Comparison of ENCODE assay signal across 8 cellular contexts in the genomic region with DNA sequence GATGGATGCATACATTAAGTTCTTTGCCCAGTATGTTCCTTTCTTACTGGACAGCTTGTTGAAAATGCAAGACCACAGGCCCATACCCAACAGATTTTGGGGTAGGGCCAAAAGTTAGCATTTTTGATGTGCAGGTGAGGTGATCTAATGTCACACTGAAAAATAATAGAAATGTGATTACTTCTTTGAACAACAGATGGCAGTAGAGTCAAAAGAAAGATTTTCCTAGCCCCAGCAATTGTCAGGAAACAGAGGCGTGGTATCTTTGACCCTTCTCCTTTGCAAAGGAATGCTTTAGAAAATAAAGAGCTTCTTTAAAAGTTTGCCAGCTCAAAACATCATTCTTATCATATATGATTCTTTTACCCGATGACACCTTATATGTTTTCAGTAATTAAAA.
DNase-seq lines count a peak whose midpoint lies in the region; ATAC-seq and TF ChIP-seq lines count a peak whose summit lies in the region.

No MANE protein-coding gene starts in this region.

- WGBS in heart right ventricle, 2 donors, result 9% methylated on average over 2 of the region's 2 CpGs
- 11 to 25% (median 13%) methylated on average over 2 of the region's 2 CpGs for WGBS in spleen, 5 donors

- H3K4me3 ChIP-seq in heart right ventricle (no peak overlapping the region), spleen (no peak overlapping the region)

- no peaks in the 10 kb centered on the region for H3K9me3 ChIP-seq in heart right ventricle
- H3K9me3 ChIP-seq in spleen, result no peaks in the 10 kb centered on the region

- H3K36me3 ChIP-seq in heart right ventricle (no peaks in the 10 kb centered on the region), spleen (no peaks in the 10 kb centered on the region)

- ATAC-seq in GM21381 (IDR thresholded peaks at IDR 0.05; ENCODE audit: unreplicated experiment) (peak; percentile 69), heart right ventricle (peak in 3 of 8 donors; percentile 27 to 53 (median 45))

- H3K4me1 ChIP-seq in heart right ventricle (no peaks in the 10 kb centered on the region), spleen (no peaks in the 10 kb centered on the region)

- intact Hi-C loops in heart right ventricle (cut with DNase I), result loop anchor here in 6 of 10 donors (5.0 to 10.0 kb wide), 7 partner anchors 704 to 1764 kb away; no protein-coding TSS in a partner anchor
- intact Hi-C loops in spleen (cut with DNase I; ENCODE audit: low total_unique reads), result no loop called here

- TF ChIP-seq CTCF in heart right ventricle (IDR thresholded peaks at IDR 0.05) (peak in 8 of 9 donors; percentile 19 to 73 (median 61)), spleen (IDR thresholded peaks at IDR 0.05 in 8 of 11, conservative IDR thresholded peaks at IDR 0.05 in 3 of 11) (peak in 9 of 11 experiments; percentile 18 to 54 (median 45))

- no peak overlapping the region for H3K27ac ChIP-seq in heart right ventricle
- H3K27ac ChIP-seq in spleen, result no peak overlapping the region

- no peak for TF ChIP-seq POLR2A in spleen (IDR thresholded peaks at IDR 0.05)

- DNase-seq in DMS53 (lab: John Stamatoyannopoulos, UW) (peak; percentile 72), LHCN-M2 (ENCODE audit: low read depth) (peak; percentile 19), SKM-1 treated with dmso at 0.1 percent for 144 hours (lab: John Stamatoyannopoulos, UW; ENCODE audit: unreplicated experiment) (peak; percentile 36), heart right ventricle (no peak), spleen (no peak), activated T-cell treated with anti-CD3 and anti-CD28 coated beads for 4 hours (no peak)
- no peak for DNase-seq in activated CD8-positive, alpha-beta memory T cell treated with anti-CD3 and anti-CD28 coated beads for 24 hours

- H3K27me3 ChIP-seq in heart right ventricle, result no peaks in the 10 kb centered on the region
- no peaks in the 10 kb centered on the region for H3K27me3 ChIP-seq in spleen (replicated peaks in 1 of 7)

Comparison
In these comparisons a context has a peak if more than half of its experiments do, and no peak if none do; other contexts are left out.
1. DNase-seq: peak in DMS53 (single experiment), LHCN-M2 (single experiment) and SKM-1 treated with dmso at 0.1 percent for 144 hours (single experiment); none in heart right ventricle (0 of 2), spleen (single experiment), activated T-cell treated with anti-CD3 and anti-CD28 coated beads for 4 hours (single experiment) and activated CD8-positive, alpha-beta memory T cell treated with anti-CD3 and anti-CD28 coated beads for 24 hours (single experiment).